Comparison of ENCODE assay signal across 9 cellular contexts in the genomic region with DNA sequence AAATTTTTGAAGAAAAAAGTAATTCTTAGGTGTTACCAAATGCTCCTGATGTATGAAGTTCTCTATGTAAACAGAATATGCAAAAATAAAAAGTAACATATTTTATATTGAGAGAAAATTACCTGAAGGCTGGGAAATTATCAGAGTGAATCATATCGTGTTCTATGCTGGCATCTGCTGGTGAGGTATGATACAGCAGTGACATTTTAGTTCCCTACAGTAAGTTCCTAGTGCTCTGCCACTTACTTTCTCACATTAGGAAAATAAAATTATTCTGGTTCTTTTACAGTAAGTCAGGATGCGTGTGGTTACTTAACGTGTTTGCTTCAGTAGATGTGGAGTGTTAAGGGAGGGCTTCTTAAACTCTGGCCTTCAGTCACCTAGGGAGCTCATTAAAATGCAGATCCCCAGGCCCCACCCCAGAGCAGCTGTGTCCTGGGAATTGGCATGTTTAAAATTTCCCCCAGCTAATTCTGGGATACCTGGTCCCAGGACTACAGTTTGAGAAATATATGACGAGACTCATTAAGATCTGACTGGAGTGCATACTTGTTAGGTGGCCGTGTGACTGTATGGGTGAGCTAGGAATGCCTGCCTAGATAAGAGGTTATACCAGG. TPM values are rescaled to one million over a fixed set of nuclear protein-coding genes. Genes with fewer than 3 reads are reported as not detected.
A peak's percentile ranks its signal among the peaks of the same experiment; 100 is the strongest.
DNase-seq lines count a peak whose midpoint lies in the region; ATAC-seq and TF ChIP-seq lines count a peak whose summit lies in the region.
"Had no signal": no experiment of that assay in that cellular context is flagged by ENCODE, and none has a peak within 500 bp of the region (broad histone marks: within the 10 kb centered on the region; RNA-seq: fewer than 3 reads in every experiment).

No MANE protein-coding gene starts in this region.

- intact Hi-C loops in CD14-positive monocyte (cut with micrococcal nuclease), result no loop called here

- H3K27me3 Mint-ChIP-seq in CD14-positive monocyte (ENCODE audit: low read depth in 3 of 3) (peaks cover 5 to 8% (median 7%) of the 10 kb centered on the region in 3 donors), chondrocyte (ENCODE audit: low read depth) (no peaks in the 10 kb centered on the region), nephron (ENCODE audit: low read depth) (no peaks in the 10 kb centered on the region)
- H3K27me3 Mint-ChIP-seq in T-helper 2 cell treated with Interferon-gamma antibody and Interleukin-4, amounts not matched to agents 5 μg/mL and 100 μg/mL, for 36 hours (ENCODE audit: low read depth), result peaks cover 2% of the 10 kb centered on the region

- H3K27ac Mint-ChIP-seq in CD14-positive monocyte (no peak overlapping the region), chondrocyte (ENCODE audit: unreplicated experiment) (no peak overlapping the region), nephron (no peak overlapping the region)
- no peak overlapping the region for H3K27ac Mint-ChIP-seq in T-helper 2 cell treated with Interferon-gamma antibody and Interleukin-4, amounts not matched to agents 5 μg/mL and 100 μg/mL, for 36 hours

- TF ChIP-seq CTCF in CD14-positive monocyte (IDR thresholded peaks at IDR 0.05) (peak; percentile 76), GM12864 (IDR thresholded peaks at IDR 0.05; ENCODE audit: low read depth, low read length, missing control alignments) (peak; percentile 50), chondrocyte (IDR thresholded peaks at IDR 0.05) (peak; percentile 88), nephron (IDR thresholded peaks at IDR 0.05; ENCODE audit: unreplicated experiment in 3 of 3) (peak; percentile 68 to 87 (median 68))

- ATAC-seq in HG02870 (IDR thresholded peaks at IDR 0.05; ENCODE audit: unreplicated experiment), result no peak

- DNase-seq in CD14-positive monocyte (ENCODE audit: low spot score), result no peak
- no peak for DNase-seq in GM12864 (ENCODE audit: low read depth)
- peak; percentile 9 to 36 for DNase-seq in NCI-H524 (lab: John Stamatoyannopoulos, UW)
- no peak for DNase-seq in chondrocyte (ENCODE audit: low spot score)
- DNase-seq in SHP77 (lab: John Stamatoyannopoulos, UW), result no peak
- no peak for DNase-seq in T-helper 2 cell treated with Interferon-gamma antibody and Interleukin-4, amounts not matched to agents 5 μg/mL and 100 μg/mL, for 36 hours (ENCODE audit: low spot score)

- H3K9me3 Mint-ChIP-seq in CD14-positive monocyte, result peaks cover 0 to 1% (median 0%) of the 10 kb centered on the region in 7 donors
- no peaks in the 10 kb centered on the region for H3K9me3 Mint-ChIP-seq in chondrocyte (ENCODE audit: low read depth)
- H3K9me3 Mint-ChIP-seq in nephron, result no peaks in the 10 kb centered on the region
- no peaks in the 10 kb centered on the region for H3K9me3 Mint-ChIP-seq in T-helper 2 cell treated with Interferon-gamma antibody and Interleukin-4, amounts not matched to agents 5 μg/mL and 100 μg/mL, for 36 hours

- H3K4me3 Mint-ChIP-seq in CD14-positive monocyte (no peak overlapping the region), chondrocyte (ENCODE audit: unreplicated experiment) (no peak overlapping the region), nephron (no peak overlapping the region)
- H3K4me3 Mint-ChIP-seq in T-helper 2 cell treated with Interferon-gamma antibody and Interleukin-4, amounts not matched to agents 5 μg/mL and 100 μg/mL, for 36 hours, result no peak overlapping the region

- H3K4me3 ChIP-seq in GM12864 (ENCODE audit: low read depth, low read length), result no peak overlapping the region
- H3K4me3 ChIP-seq: SK-N-MC had no signal

- H3K4me1 Mint-ChIP-seq in CD14-positive monocyte (peaks cover 25% of the 10 kb centered on the region), chondrocyte (ENCODE audit: low read depth) (peaks cover 19% of the 10 kb centered on the region), nephron (peaks cover 14% of the 10 kb centered on the region)
- H3K4me1 Mint-ChIP-seq in T-helper 2 cell treated with Interferon-gamma antibody and Interleukin-4, amounts not matched to agents 5 μg/mL and 100 μg/mL, for 36 hours (ENCODE audit: low read depth), result peaks cover 20% of the 10 kb centered on the region

- peaks cover 44 to 52% of the 10 kb centered on the region in 2 donors for H3K36me3 Mint-ChIP-seq in CD14-positive monocyte
- H3K36me3 Mint-ChIP-seq in chondrocyte (ENCODE audit: low read depth), result peaks cover 10% of the 10 kb centered on the region
- peaks cover 40% of the 10 kb centered on the region for H3K36me3 Mint-ChIP-seq in nephron (ENCODE audit: low read depth)
- H3K36me3 Mint-ChIP-seq in T-helper 2 cell treated with Interferon-gamma antibody and Interleukin-4, amounts not matched to agents 5 μg/mL and 100 μg/mL, for 36 hours (ENCODE audit: low read depth), result peaks cover 19% of the 10 kb centered on the region

RNA-seq across cellular contexts. Expression of a gene that starts 3.2 kb away (rescaled TPM):
- 1 to 10 TPM; 6.6 to 7.3 TPM for polyA plus RNA-seq in CD14-positive monocyte
- total RNA-seq in chondrocyte, result 4.1 to 5.2 TPM (median 4.9 TPM) in 3 replicates

RNA-seq across cellular contexts. Expression of a gene that starts 27.2 kb away (rescaled TPM):
- not detected for polyA plus RNA-seq in CD14-positive monocyte
- not detected in 3 replicates for total RNA-seq in chondrocyte

RNA-seq across cellular contexts. Expression of a gene that starts 54.0 kb away (rescaled TPM):
- polyA plus RNA-seq in CD14-positive monocyte, result 1 to 10 TPM; 1.1 to 1.4 TPM
- total RNA-seq in chondrocyte, result not detected in 3 replicates

Comparison
In these comparisons a context has a peak if more than half of its experiments do, and no peak if none do; other contexts are left out.
1. DNase-seq: peak in NCI-H524 (2 of 2); none in CD14-positive monocyte (single experiment), GM12864 (single experiment), chondrocyte (single experiment), SHP77 (0 of 2) and T-helper 2 cell treated with Interferon-gamma antibody and Interleukin-4, amounts not matched to agents 5 μg/mL and 100 μg/mL, for 36 hours (single experiment).
2. Peak in every context shown above with its lines, with median percentiles within 50 percentile points of each other: CTCF ChIP-seq.